ENCODE assay signal across 28 cellular contexts in the genomic region with DNA sequence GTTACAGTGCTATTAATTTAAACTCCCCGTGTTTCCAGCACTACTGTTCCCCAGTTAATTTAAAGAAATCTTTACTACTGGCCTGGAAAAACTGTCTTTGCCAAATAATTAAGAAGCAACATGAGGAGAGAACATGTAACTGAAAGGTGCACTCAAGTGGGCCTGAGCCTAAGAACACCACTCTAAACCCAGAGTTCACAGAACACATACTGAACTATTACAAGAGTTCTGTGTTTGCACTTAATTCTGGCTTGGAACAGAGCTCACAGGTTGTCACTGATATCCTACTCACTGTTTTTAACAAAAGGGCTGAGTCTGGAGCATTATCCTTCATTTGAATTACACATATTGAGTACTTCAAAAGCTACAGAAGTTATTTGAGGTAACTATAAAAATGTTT.
"Had no signal": no experiment of that assay in that cellular context is flagged by ENCODE, and none has a peak within 500 bp of the region (broad histone marks: within the 10 kb centered on the region; RNA-seq: fewer than 3 reads in every experiment).

No MANE protein-coding gene starts in this region.

- H3K4me1 ChIP-seq: esophagus squamous epithelium, gastrocnemius medialis, neural progenitor cell, parathyroid adenoma, right lobe of liver, testis, tibial artery had no signal

- ATAC-seq: effector memory CD8-positive, alpha-beta T cell; gastrocnemius medialis; mucosa of descending colon; natural killer cell treated with Interleukin-12 subunit alpha and Interleukin-12 subunit beta and Interleukin-15 and Interleukin-18, amount 100 ng/mL, for 72 hours; right lobe of liver; stimulated activated effector memory CD8-positive, alpha-beta T cell treated with anti-CD3 and anti-CD28 coated beads, Interleukin-12 subunit alpha, Interleukin-12 subunit beta, amount 100 ng/mL, for 72 hours; stimulated activated naive CD8-positive, alpha-beta T cell treated with anti-CD3 and anti-CD28 coated beads, Interleukin-15, Interleukin-2, amounts not matched to agents 100 U/mL and 50 U/mL, for 24 hours had no signal

- H3K79me2 ChIP-seq: parathyroid adenoma had no signal

- H3K4me2 ChIP-seq: neural progenitor cell had no signal

- H3K4me3 Mint-ChIP-seq: effector memory CD8-positive, alpha-beta T cell; mesothelial cell of epicardium; naive B cell; natural killer cell treated with Interleukin-12 subunit alpha and Interleukin-12 subunit beta and Interleukin-15 and Interleukin-18, amount 100 ng/mL, for 72 hours; neural progenitor cell; stimulated activated effector memory CD8-positive, alpha-beta T cell treated with anti-CD3 and anti-CD28 coated beads, Interleukin-12 subunit alpha, Interleukin-12 subunit beta, amount 100 ng/mL, for 72 hours; type B pancreatic cell had no signal

- H3K27me3 ChIP-seq: esophagus squamous epithelium, gastrocnemius medialis, neural progenitor cell, right lobe of liver, testis, tibial artery had no signal

- H3K27ac ChIP-seq: esophagus squamous epithelium, gastrocnemius medialis, neural progenitor cell, parathyroid adenoma, right lobe of liver, testis, tibial artery had no signal

- DNase-seq: cortex of kidney; effector memory CD8-positive, alpha-beta T cell; erythroblast; esophagus squamous epithelium; foreskin fibroblast; gastrocnemius medialis; head of caudate nucleus; mesenchymal stem cell; mucosa of descending colon; naive B cell; right lobe of liver; stimulated activated CD4-positive, alpha-beta T cell treated with anti-CD3 and anti-CD28 coated beads, Interleukin-2, amount 100 ng/mL, for 24 hours; stimulated activated CD4-positive, alpha-beta T cell treated with anti-CD3 and anti-CD28 coated beads, Interleukin-4, amount 100 ng/mL, for 24 hours; stimulated activated naive CD8-positive, alpha-beta T cell treated with anti-CD3 and anti-CD28 coated beads, Interleukin-15, Interleukin-2, amounts not matched to agents 100 U/mL and 50 U/mL, for 24 hours; substantia nigra; testis; tibial artery had no signal

- H3K36me3 ChIP-seq: esophagus squamous epithelium, gastrocnemius medialis, neural progenitor cell, right lobe of liver, tibial artery had no signal

- H3K9me3 ChIP-seq: esophagus squamous epithelium, gastrocnemius medialis, mucosa of descending colon, right lobe of liver, testis, tibial artery had no signal

- H3K36me3 Mint-ChIP-seq: mesothelial cell of epicardium; naive B cell; natural killer cell treated with Interleukin-12 subunit alpha and Interleukin-12 subunit beta and Interleukin-15 and Interleukin-18, amount 100 ng/mL, for 72 hours; neural progenitor cell; stimulated activated effector memory CD8-positive, alpha-beta T cell treated with anti-CD3 and anti-CD28 coated beads, Interleukin-12 subunit alpha, Interleukin-12 subunit beta, amount 100 ng/mL, for 72 hours; type B pancreatic cell had no signal

- H2AFZ ChIP-seq: parathyroid adenoma had no signal

- H3K9me3 Mint-ChIP-seq: effector memory CD8-positive, alpha-beta T cell; mesothelial cell of epicardium; stimulated activated effector memory CD8-positive, alpha-beta T cell treated with anti-CD3 and anti-CD28 coated beads, Interleukin-12 subunit alpha, Interleukin-12 subunit beta, amount 100 ng/mL, for 72 hours; type B pancreatic cell had no signal

- FAIRE-seq: endometrium, keratinocyte, urothelium cell line had no signal

- H3K4me1 Mint-ChIP-seq: mesothelial cell of epicardium; stimulated activated effector memory CD8-positive, alpha-beta T cell treated with anti-CD3 and anti-CD28 coated beads, Interleukin-12 subunit alpha, Interleukin-12 subunit beta, amount 100 ng/mL, for 72 hours had no signal

- H3K27ac Mint-ChIP-seq: effector memory CD8-positive, alpha-beta T cell; mesothelial cell of epicardium; naive B cell; natural killer cell treated with Interleukin-12 subunit alpha and Interleukin-12 subunit beta and Interleukin-15 and Interleukin-18, amount 100 ng/mL, for 72 hours; neural progenitor cell; progenitor cell of endocrine pancreas; stimulated activated effector memory CD8-positive, alpha-beta T cell treated with anti-CD3 and anti-CD28 coated beads, Interleukin-12 subunit alpha, Interleukin-12 subunit beta, amount 100 ng/mL, for 72 hours; type B pancreatic cell had no signal

- H3K9ac ChIP-seq: neural progenitor cell, parathyroid adenoma had no signal

- H3K27me3 Mint-ChIP-seq: effector memory CD8-positive, alpha-beta T cell; naive B cell; natural killer cell treated with Interleukin-12 subunit alpha and Interleukin-12 subunit beta and Interleukin-15 and Interleukin-18, amount 100 ng/mL, for 72 hours; progenitor cell of endocrine pancreas; type B pancreatic cell had no signal

- H3K4me3 ChIP-seq: esophagus squamous epithelium, gastrocnemius medialis, lung, mucosa of descending colon, neural progenitor cell, right lobe of liver, testis, tibial artery had no signal
